ENCODE assay signal across 1 cellular context in the genomic region with DNA sequence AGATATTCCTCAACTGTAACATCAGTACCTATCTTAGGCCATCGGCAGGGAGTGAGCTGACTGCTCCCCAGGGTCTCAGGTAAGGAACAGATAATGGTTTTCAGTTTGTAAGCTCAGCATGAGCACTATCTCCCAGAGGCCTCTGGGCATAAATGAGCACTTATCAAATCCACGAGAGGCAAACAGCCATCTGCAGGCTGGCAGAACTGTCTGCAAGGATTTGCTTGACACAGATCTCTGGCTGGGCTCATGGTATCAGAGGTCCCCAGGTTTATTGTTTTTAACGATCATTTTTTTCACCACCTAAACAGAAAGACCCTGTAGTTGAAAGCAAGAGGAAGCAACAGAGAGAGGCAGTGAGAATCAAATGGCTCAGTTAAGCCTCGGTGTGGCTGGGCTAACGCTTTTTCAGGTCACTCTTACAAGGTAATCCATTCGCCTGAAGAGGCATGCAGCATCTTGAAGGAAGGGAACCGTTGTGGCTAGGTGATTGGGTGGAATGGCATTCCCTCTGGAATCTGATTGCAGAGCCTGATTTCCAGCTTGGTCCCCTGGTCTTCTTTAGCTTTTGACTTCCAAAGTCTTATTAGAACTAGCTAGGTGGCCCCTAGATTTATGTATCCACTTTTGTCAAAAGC.
A peak's percentile ranks its signal among the peaks of the same experiment; 100 is the strongest.
TF ChIP-seq lines count a peak whose summit lies in the region.

No MANE protein-coding gene starts in this region.

TF ChIP-seq in K562, 482 proteins besides CTCF, POLR2A, EP300 and RAD21 (continued from another document and continues in another):
- no peak for TF ChIP-seq MITF (IDR thresholded peaks at IDR 0.05)
- TF ChIP-seq NFXL1 (CRISPR knock-in tag; IDR thresholded peaks at IDR 0.05): no peak
- no peak for TF ChIP-seq SMARCA4 (IDR thresholded peaks at IDR 0.05)
- TF ChIP-seq, protein P1, sequence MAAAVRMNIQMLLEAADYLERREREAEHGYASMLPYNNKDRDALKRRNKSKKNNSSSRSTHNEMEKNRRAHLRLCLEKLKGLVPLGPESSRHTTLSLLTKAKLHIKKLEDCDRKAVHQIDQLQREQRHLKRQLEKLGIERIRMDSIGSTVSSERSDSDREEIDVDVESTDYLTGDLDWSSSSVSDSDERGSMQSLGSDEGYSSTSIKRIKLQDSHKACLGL (CRISPR knock-in tag; IDR thresholded peaks at IDR 0.05; ENCODE audit: borderline replicate concordance, poor library complexity, severe bottlenecking): no peak
- TF ChIP-seq, protein P2, sequence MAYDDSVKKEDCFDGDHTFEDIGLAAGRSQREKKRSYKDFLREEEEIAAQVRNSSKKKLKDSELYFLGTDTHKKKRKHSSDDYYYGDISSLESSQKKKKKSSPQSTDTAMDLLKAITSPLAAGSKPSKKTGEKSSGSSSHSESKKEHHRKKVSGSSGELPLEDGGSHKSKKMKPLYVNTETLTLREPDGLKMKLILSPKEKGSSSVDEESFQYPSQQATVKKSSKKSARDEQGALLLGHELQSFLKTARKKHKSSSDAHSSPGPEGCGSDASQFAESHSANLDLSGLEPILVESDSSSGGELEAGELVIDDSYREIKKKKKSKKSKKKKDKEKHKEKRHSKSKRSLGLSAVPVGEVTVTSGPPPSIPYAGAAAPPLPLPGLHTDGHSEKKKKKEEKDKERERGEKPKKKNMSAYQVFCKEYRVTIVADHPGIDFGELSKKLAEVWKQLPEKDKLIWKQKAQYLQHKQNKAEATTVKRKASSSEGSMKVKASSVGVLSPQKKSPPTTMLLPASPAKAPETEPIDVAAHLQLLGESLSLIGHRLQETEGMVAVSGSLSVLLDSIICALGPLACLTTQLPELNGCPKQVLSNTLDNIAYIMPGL (CRISPR knock-in tag; IDR thresholded peaks at IDR 0.05): no peak
- no peak for TF ChIP-seq RBM34 (IDR thresholded peaks at IDR 0.05; ENCODE audit: borderline replicate concordance, insufficient read depth, low read length)
- no peak for TF ChIP-seq NR2C2 (CRISPR knock-in tag; IDR thresholded peaks at IDR 0.05)
- no peak for TF ChIP-seq NR2C2 (tag; IDR thresholded peaks at IDR 0.05)
- TF ChIP-seq ZNF707 (CRISPR knock-in tag; conservative IDR thresholded peaks at IDR 0.05): no peak
- TF ChIP-seq TCF7L2 (IDR thresholded peaks at IDR 0.05; ENCODE audit: low read depth, low read length): no peak
- TF ChIP-seq ZNF75A (CRISPR knock-in tag; IDR thresholded peaks at IDR 0.05): no peak
- TF ChIP-seq, protein P3, sequence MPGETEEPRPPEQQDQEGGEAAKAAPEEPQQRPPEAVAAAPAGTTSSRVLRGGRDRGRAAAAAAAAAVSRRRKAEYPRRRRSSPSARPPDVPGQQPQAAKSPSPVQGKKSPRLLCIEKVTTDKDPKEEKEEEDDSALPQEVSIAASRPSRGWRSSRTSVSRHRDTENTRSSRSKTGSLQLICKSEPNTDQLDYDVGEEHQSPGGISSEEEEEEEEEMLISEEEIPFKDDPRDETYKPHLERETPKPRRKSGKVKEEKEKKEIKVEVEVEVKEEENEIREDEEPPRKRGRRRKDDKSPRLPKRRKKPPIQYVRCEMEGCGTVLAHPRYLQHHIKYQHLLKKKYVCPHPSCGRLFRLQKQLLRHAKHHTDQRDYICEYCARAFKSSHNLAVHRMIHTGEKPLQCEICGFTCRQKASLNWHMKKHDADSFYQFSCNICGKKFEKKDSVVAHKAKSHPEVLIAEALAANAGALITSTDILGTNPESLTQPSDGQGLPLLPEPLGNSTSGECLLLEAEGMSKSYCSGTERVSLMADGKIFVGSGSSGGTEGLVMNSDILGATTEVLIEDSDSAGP (CRISPR knock-in tag; IDR thresholded peaks at IDR 0.05): no peak
- TF ChIP-seq SAFB2 (IDR thresholded peaks at IDR 0.05; ENCODE audit: borderline replicate concordance, low read depth, low read length, severe bottlenecking): no peak
- TF ChIP-seq LEF1 (IDR thresholded peaks at IDR 0.05): 0 out of 2 replicates have a peak, but pooled peaks have one; percentile 28
- no peak for TF ChIP-seq TBP (optimal IDR thresholded peaks at IDR 0.05; ENCODE audit: low read depth, low read length)
- TF ChIP-seq ZNF551 (CRISPR knock-in tag; IDR thresholded peaks at IDR 0.05): no peak
- TF ChIP-seq SMARCB1 (IDR thresholded peaks at IDR 0.05; ENCODE audit: insufficient read length, low read depth): no peak
- no peak for TF ChIP-seq CHD4 (IDR thresholded peaks at IDR 0.05; ENCODE audit: insufficient read depth, insufficient replicate concordance, low read depth, low read length, poor library complexity, severe bottlenecking)
- no peak for TF ChIP-seq ZNF583 (CRISPR knock-in tag; IDR thresholded peaks at IDR 0.05)
- TF ChIP-seq ZNF324 (CRISPR knock-in tag; IDR thresholded peaks at IDR 0.05): no peak
- TF ChIP-seq TFAP4 (CRISPR knock-in tag; IDR thresholded peaks at IDR 0.05; ENCODE audit: borderline replicate concordance): no peak
- TF ChIP-seq L3MBTL2 (IDR thresholded peaks at IDR 0.05): no peak
- TF ChIP-seq ZNF586 (CRISPR knock-in tag; conservative IDR thresholded peaks at IDR 0.05): no peak
- TF ChIP-seq POLR3A (IDR thresholded peaks at IDR 0.05; ENCODE audit: borderline replicate concordance, extremely low read depth, insufficient read depth, insufficient read length): no peak
- no peak for TF ChIP-seq ELF4 (CRISPR knock-in tag; IDR thresholded peaks at IDR 0.05)
- TF ChIP-seq SRSF3 (IDR thresholded peaks at IDR 0.05; ENCODE audit: insufficient read depth, low read length): no peak
- TF ChIP-seq CREM (IDR thresholded peaks at IDR 0.05; ENCODE audit: low read depth): no peak
- TF ChIP-seq SUPT5H (IDR thresholded peaks at IDR 0.05): no peak
- no peak for TF ChIP-seq RFX1 (IDR thresholded peaks at IDR 0.05)
- TF ChIP-seq ZSCAN29 (IDR thresholded peaks at IDR 0.05): no peak
- peak; percentile 33; the same call in 1 of the 2 replicates for TF ChIP-seq FOXM1 (IDR thresholded peaks at IDR 0.05; ENCODE audit: low read depth)
- no peak for TF ChIP-seq FOXM1 (CRISPR knock-in tag; IDR thresholded peaks at IDR 0.05; ENCODE audit: low read depth)
- TF ChIP-seq PCBP2 (IDR thresholded peaks at IDR 0.05; ENCODE audit: low read depth, low read length, poor library complexity, severe bottlenecking): no peak
- TF ChIP-seq HDGF (IDR thresholded peaks at IDR 0.05): no peak
- no peak for TF ChIP-seq SOX6 (IDR thresholded peaks at IDR 0.05)
- no peak for TF ChIP-seq E2F3 (CRISPR knock-in tag; IDR thresholded peaks at IDR 0.05)
- no peak for TF ChIP-seq ZBTB11 (CRISPR knock-in tag; IDR thresholded peaks at IDR 0.05)
- peak in 1 of 2 experiments; percentile 50; a peak in 1 of 4 replicates for TF ChIP-seq TRIM24 (IDR thresholded peaks at IDR 0.05)
- TF ChIP-seq MTA3 (IDR thresholded peaks at IDR 0.05; ENCODE audit: borderline replicate concordance): no peak
- no peak for TF ChIP-seq MEIS2 (IDR thresholded peaks at IDR 0.05; ENCODE audit: partially characterized antibody)
- TF ChIP-seq U2AF1 (optimal IDR thresholded peaks at IDR 0.05; ENCODE audit: low read depth, low read length): no peak
- TF ChIP-seq, protein P4, sequence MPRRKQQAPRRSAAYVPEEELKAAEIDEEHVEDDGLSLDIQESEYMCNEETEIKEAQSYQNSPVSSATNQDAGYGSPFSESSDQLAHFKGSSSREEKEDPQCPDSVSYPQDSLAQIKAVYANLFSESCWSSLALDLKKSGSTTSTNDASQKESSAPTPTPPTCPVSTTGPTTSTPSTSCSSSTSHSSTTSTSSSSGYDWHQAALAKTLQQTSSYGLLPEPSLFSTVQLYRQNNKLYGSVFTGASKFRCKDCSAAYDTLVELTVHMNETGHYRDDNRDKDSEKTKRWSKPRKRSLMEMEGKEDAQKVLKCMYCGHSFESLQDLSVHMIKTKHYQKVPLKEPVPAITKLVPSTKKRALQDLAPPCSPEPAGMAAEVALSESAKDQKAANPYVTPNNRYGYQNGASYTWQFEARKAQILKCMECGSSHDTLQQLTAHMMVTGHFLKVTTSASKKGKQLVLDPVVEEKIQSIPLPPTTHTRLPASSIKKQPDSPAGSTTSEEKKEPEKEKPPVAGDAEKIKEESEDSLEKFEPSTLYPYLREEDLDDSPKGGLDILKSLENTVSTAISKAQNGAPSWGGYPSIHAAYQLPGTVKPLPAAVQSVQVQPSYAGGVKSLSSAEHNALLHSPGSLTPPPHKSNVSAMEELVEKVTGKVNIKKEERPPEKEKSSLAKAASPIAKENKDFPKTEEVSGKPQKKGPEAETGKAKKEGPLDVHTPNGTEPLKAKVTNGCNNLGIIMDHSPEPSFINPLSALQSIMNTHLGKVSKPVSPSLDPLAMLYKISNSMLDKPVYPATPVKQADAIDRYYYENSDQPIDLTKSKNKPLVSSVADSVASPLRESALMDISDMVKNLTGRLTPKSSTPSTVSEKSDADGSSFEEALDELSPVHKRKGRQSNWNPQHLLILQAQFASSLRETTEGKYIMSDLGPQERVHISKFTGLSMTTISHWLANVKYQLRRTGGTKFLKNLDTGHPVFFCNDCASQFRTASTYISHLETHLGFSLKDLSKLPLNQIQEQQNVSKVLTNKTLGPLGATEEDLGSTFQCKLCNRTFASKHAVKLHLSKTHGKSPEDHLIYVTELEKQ (CRISPR knock-in tag; IDR thresholded peaks at IDR 0.05): no peak
- TF ChIP-seq CTBP1 (IDR thresholded peaks at IDR 0.05; ENCODE audit: borderline replicate concordance): 0 out of 2 replicates have a peak, but pooled peaks have one; percentile 23
- no peak for TF ChIP-seq HIVEP1 (CRISPR knock-in tag; IDR thresholded peaks at IDR 0.05)
- TF ChIP-seq, protein P5, sequence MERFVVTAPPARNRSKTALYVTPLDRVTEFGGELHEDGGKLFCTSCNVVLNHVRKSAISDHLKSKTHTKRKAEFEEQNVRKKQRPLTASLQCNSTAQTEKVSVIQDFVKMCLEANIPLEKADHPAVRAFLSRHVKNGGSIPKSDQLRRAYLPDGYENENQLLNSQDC (CRISPR knock-in tag; IDR thresholded peaks at IDR 0.05): no peak
- no peak for TF ChIP-seq ELK3 (CRISPR knock-in tag; IDR thresholded peaks at IDR 0.05)
- TF ChIP-seq MEF2A (IDR thresholded peaks at IDR 0.05; ENCODE audit: control insufficient read depth, low read depth, low read length): no peak
- TF ChIP-seq ADNP (tag; IDR thresholded peaks at IDR 0.05): no peak
- TF ChIP-seq ARID1B (IDR thresholded peaks at IDR 0.05): peak; percentile 70
- 0 out of 2 replicates have a peak, but pooled peaks have one; percentile 15 for TF ChIP-seq DMBX1 (CRISPR knock-in tag; IDR thresholded peaks at IDR 0.05; ENCODE audit: borderline replicate concordance)
- no peak for TF ChIP-seq THAP12 (CRISPR knock-in tag; IDR thresholded peaks at IDR 0.05)
